11 cellular contexts compared by ENCODE assay signal in the genomic region with DNA sequence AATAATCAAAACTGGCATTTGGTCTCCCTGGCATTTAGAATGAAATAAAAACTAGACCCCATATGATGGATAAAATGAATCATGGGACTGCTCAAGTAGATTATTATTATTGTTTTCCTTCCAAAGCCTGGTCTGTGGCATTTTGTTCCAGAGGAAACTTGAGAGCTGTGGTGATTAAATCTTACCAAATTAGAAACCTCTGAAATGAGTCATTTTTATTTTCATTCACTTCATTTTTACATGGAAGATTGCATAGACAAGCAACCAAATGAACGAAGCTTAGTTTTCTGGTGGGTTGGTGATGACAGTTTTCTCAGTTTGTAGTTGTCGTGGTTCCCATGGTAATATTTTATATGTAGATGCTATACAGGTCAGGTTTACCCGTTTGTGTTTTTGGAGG. TPM values are rescaled to one million over a fixed set of nuclear protein-coding genes. Genes with fewer than 3 reads are reported as not detected.
DNase-seq lines count a peak whose midpoint lies in the region; ATAC-seq and TF ChIP-seq lines count a peak whose summit lies in the region.
"Had no signal": no experiment of that assay in that cellular context is flagged by ENCODE, and none has a peak within 500 bp of the region (broad histone marks: within the 10 kb centered on the region; RNA-seq: fewer than 3 reads in every experiment).

No MANE protein-coding gene starts in this region.

- peaks cover 3% of the 10 kb centered on the region for H3K9me3 Mint-ChIP-seq in activated naive CD4-positive, alpha-beta T cell treated with anti-CD3 and anti-CD28 coated beads for 36 hours
- peaks cover 9% of the 10 kb centered on the region for H3K9me3 Mint-ChIP-seq in chondrocyte (ENCODE audit: low read depth)

- H3K36me3 ChIP-seq in body of pancreas (replicated peaks in 1 of 2; ENCODE audit: insufficient read depth in 1 of 2, low read depth in 2 of 2) = no peaks in the 10 kb centered on the region

- intact Hi-C loops in activated naive CD4-positive, alpha-beta T cell treated with anti-CD3 and anti-CD28 coated beads for 36 hours (cut with micrococcal nuclease) = loop anchor here (1.0 kb wide), 5 partner anchors 10 to 480 kb away; a partner anchor contains a TSS
- intact Hi-C loops in body of pancreas (cut with DNase I) = no loop called here

- DNase-seq in activated naive CD4-positive, alpha-beta T cell treated with anti-CD3 and anti-CD28 coated beads for 36 hours = no peak
- DNase-seq in activated naive CD4-positive, alpha-beta T cell (lab: John Stamatoyannopoulos, UW) = no peak
- DNase-seq in chondrocyte (ENCODE audit: low spot score) (no peak), stromal cell of bone marrow (ENCODE audit: low read depth) (peak; percentile 89), body of pancreas (no peak)
- DNase-seq in stimulated activated CD4-positive, alpha-beta T cell treated with anti-CD3 and anti-CD28 coated beads, Interleukin-1b, Interleukin-23, amount 100 ng/mL, for 48 hours = no peak
- DNase-seq: posterior cingulate gyrus had no signal

- no peaks in the 10 kb centered on the region for H3K27me3 Mint-ChIP-seq in activated naive CD4-positive, alpha-beta T cell treated with anti-CD3 and anti-CD28 coated beads for 36 hours (ENCODE audit: low read depth)
- no peaks in the 10 kb centered on the region for H3K27me3 Mint-ChIP-seq in chondrocyte (ENCODE audit: low read depth)

- no peaks in the 10 kb centered on the region for H3K9me3 ChIP-seq in body of pancreas

- H3K27me3 ChIP-seq in body of pancreas = no peaks in the 10 kb centered on the region
- H3K27me3 ChIP-seq: BLaER1 had no signal

- ATAC-seq in HG03442 (IDR thresholded peaks at IDR 0.05; ENCODE audit: unreplicated experiment) = peak; percentile 57
- ATAC-seq in body of pancreas = no peak
- ATAC-seq in GM19023 (IDR thresholded peaks at IDR 0.05; ENCODE audit: unreplicated experiment) = no peak
- ATAC-seq: K562 had no signal

- peaks cover 21% of the 10 kb centered on the region for H3K4me1 ChIP-seq in body of pancreas
- H3K4me1 ChIP-seq: BLaER1 had no signal

- no peak overlapping the region for H3K4me3 ChIP-seq in body of pancreas
- H3K4me3 ChIP-seq: BLaER1, K562 had no signal

- H3K36me3 Mint-ChIP-seq in activated naive CD4-positive, alpha-beta T cell treated with anti-CD3 and anti-CD28 coated beads for 36 hours (ENCODE audit: low read depth) = peaks cover 11% of the 10 kb centered on the region
- H3K36me3 Mint-ChIP-seq in chondrocyte (ENCODE audit: low read depth) = peaks cover 6% of the 10 kb centered on the region

- no peak overlapping the region for H3K4me3 Mint-ChIP-seq in activated naive CD4-positive, alpha-beta T cell treated with anti-CD3 and anti-CD28 coated beads for 36 hours
- H3K4me3 Mint-ChIP-seq in chondrocyte (ENCODE audit: unreplicated experiment) = no peak overlapping the region

- H3K4me1 Mint-ChIP-seq in activated naive CD4-positive, alpha-beta T cell treated with anti-CD3 and anti-CD28 coated beads for 36 hours (ENCODE audit: low read depth) = peaks cover 73% of the 10 kb centered on the region
- peaks cover 54% of the 10 kb centered on the region for H3K4me1 Mint-ChIP-seq in chondrocyte (ENCODE audit: low read depth)

- WGBS in body of pancreas, 2 donors = 69 to 71% methylated on average over 3 of the region's 3 CpGs

- no peak for TF ChIP-seq POLR2A in body of pancreas (IDR thresholded peaks at IDR 0.05)

- H3K27ac Mint-ChIP-seq in activated naive CD4-positive, alpha-beta T cell treated with anti-CD3 and anti-CD28 coated beads for 36 hours = peak overlapping the region; percentile 20
- H3K27ac Mint-ChIP-seq in chondrocyte (ENCODE audit: unreplicated experiment) = peak overlapping the region; percentile 87

- H3K27ac ChIP-seq in body of pancreas = no peak overlapping the region
- H3K27ac ChIP-seq: BLaER1 had no signal

- CTCF ChIA-PET in activated naive CD4-positive, alpha-beta T cell treated with anti-CD3 and anti-CD28 coated beads for 36 hours (lab: Charles Lee) = interaction anchor here (0.6 to 2.2 kb wide), 6 partner anchors 13 to 97 kb away, joined by 3 to 9 read pairs (median 3); no protein-coding TSS in a partner anchor

- no peak for TF ChIP-seq CTCF in chondrocyte (IDR thresholded peaks at IDR 0.05)
- TF ChIP-seq CTCF in body of pancreas (IDR thresholded peaks at IDR 0.05) = no peak

RNA-seq across cellular contexts. Expression of a gene that starts 23.4 kb away (rescaled TPM):
- total RNA-seq in activated naive CD4-positive, alpha-beta T cell treated with anti-CD3 and anti-CD28 coated beads for 36 hours = 10 to 100 TPM; 31.2 to 37.6 TPM
- total RNA-seq in chondrocyte = 277 to 341 TPM (median 293 TPM) in 3 replicates
- total RNA-seq in body of pancreas = 100 to 1,000 TPM in 1 of 2 donors, 10 to 100 TPM in 1; 75.2 to 111 TPM
